In the genomic region with DNA sequence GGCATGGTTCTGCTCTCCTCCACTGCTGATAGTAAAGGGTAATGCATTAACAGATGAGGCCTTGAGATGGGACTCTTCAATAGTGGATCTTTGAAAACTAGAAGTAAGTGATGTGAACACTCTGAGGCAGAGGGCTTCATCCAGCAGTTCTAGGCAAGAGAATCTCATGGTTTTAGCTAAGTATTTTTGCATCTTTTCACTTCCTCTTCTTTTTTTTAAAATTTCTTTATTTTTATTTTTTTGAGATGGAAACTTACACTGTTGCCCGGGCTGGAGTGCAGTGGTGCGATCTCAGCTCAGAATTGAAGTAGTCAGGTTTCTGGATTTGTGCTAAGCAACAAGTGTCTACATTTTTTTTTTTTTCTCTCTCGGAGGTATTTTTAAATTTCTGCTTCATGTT, we compare ENCODE assay signal across 14 cellular contexts.
DNase-seq lines count a peak whose midpoint lies in the region; ATAC-seq lines count a peak whose summit lies in the region.
"Had no signal": no experiment of that assay in that cellular context is flagged by ENCODE, and none has a peak within 500 bp of the region (broad histone marks: within the 10 kb centered on the region; RNA-seq: fewer than 3 reads in every experiment).

No MANE protein-coding gene starts in this region.

- H3K36me3 Mint-ChIP-seq in activated naive CD4-positive, alpha-beta T cell treated with anti-CD3 and anti-CD28 coated beads, Interleukin-2, amount 50 U/mL, for 72 hours, result no peaks in the 10 kb centered on the region
- no peaks in the 10 kb centered on the region for H3K36me3 Mint-ChIP-seq in activated T-helper 1 cell treated with anti-CD3 and anti-CD28 coated beads, Interleukin-12 subunit alpha, Interleukin-12 subunit beta, Interleukin-2, Interleukin-4 antibody, amounts not matched to agents 30 ng/mL and 10 ng/mL and 1 ng/mL, durations not matched to agents 14 hours and 24 hours and 36 hours (ENCODE audit: low read depth)
- H3K36me3 Mint-ChIP-seq: activated naive CD4-positive, alpha-beta T cell treated with anti-CD3 and anti-CD28 coated beads, Interleukin-2, amount 10 ng/mL, durations not matched to agents 7 days and 5 days; stimulated activated effector memory CD8-positive, alpha-beta T cell treated with anti-CD3 and anti-CD28 coated beads, Interleukin-12 subunit alpha, Interleukin-12 subunit beta, amount 100 ng/mL, for 72 hours had no signal

- no peak overlapping the region for H3K27ac Mint-ChIP-seq in activated naive CD4-positive, alpha-beta T cell treated with anti-CD3 and anti-CD28 coated beads, Interleukin-2, amount 50 U/mL, for 72 hours
- H3K27ac Mint-ChIP-seq in activated T-helper 1 cell treated with anti-CD3 and anti-CD28 coated beads, Interleukin-12 subunit alpha, Interleukin-12 subunit beta, Interleukin-2, Interleukin-4 antibody, amounts not matched to agents 30 ng/mL and 10 ng/mL and 1 ng/mL, durations not matched to agents 14 hours and 24 hours and 36 hours, result no peak overlapping the region
- H3K27ac Mint-ChIP-seq: activated naive CD4-positive, alpha-beta T cell treated with anti-CD3 and anti-CD28 coated beads, Interleukin-2, amount 10 ng/mL, durations not matched to agents 7 days and 5 days; stimulated activated effector memory CD8-positive, alpha-beta T cell treated with anti-CD3 and anti-CD28 coated beads, Interleukin-12 subunit alpha, Interleukin-12 subunit beta, amount 100 ng/mL, for 72 hours had no signal

- ATAC-seq in GM18498 (IDR thresholded peaks at IDR 0.05; ENCODE audit: unreplicated experiment) (peak; percentile 77), GM21367 (IDR thresholded peaks at IDR 0.05; ENCODE audit: unreplicated experiment) (peak; percentile 60), HG02885 (IDR thresholded peaks at IDR 0.05; ENCODE audit: poor library complexity, unreplicated experiment) (peak; percentile 85), HG03521 (IDR thresholded peaks at IDR 0.05; ENCODE audit: unreplicated experiment) (peak; percentile 40)
- no peak for ATAC-seq in activated naive CD4-positive, alpha-beta T cell treated with anti-CD3 and anti-CD28 coated beads, Interleukin-2, amount 50 U/mL, for 72 hours
- ATAC-seq: stimulated activated effector memory CD8-positive, alpha-beta T cell treated with anti-CD3 and anti-CD28 coated beads, Interleukin-12 subunit alpha, Interleukin-12 subunit beta, amount 100 ng/mL, for 72 hours had no signal

- peaks cover 2% of the 10 kb centered on the region for H3K27me3 Mint-ChIP-seq in activated T-helper 1 cell treated with anti-CD3 and anti-CD28 coated beads, Interleukin-12 subunit alpha, Interleukin-12 subunit beta, Interleukin-2, Interleukin-4 antibody, amounts not matched to agents 30 ng/mL and 10 ng/mL and 1 ng/mL, durations not matched to agents 14 hours and 24 hours and 36 hours (ENCODE audit: insufficient read depth)
- H3K27me3 Mint-ChIP-seq: activated naive CD4-positive, alpha-beta T cell treated with anti-CD3 and anti-CD28 coated beads, Interleukin-2, amount 10 ng/mL, durations not matched to agents 7 days and 5 days had no signal

- H3K4me3 Mint-ChIP-seq in activated T-helper 1 cell treated with anti-CD3 and anti-CD28 coated beads, Interleukin-12 subunit alpha, Interleukin-12 subunit beta, Interleukin-2, Interleukin-4 antibody, amounts not matched to agents 30 ng/mL and 10 ng/mL and 1 ng/mL, durations not matched to agents 14 hours and 24 hours and 36 hours, result no peak overlapping the region
- H3K4me3 Mint-ChIP-seq: activated naive CD4-positive, alpha-beta T cell treated with anti-CD3 and anti-CD28 coated beads, Interleukin-2, amount 10 ng/mL, durations not matched to agents 7 days and 5 days; stimulated activated effector memory CD8-positive, alpha-beta T cell treated with anti-CD3 and anti-CD28 coated beads, Interleukin-12 subunit alpha, Interleukin-12 subunit beta, amount 100 ng/mL, for 72 hours had no signal

- DNase-seq in activated naive CD4-positive, alpha-beta T cell treated with anti-CD3 and anti-CD28 coated beads, Interleukin-2, amount 50 U/mL, for 72 hours (ENCODE audit: low spot score in 2 of 2), result no peak
- no peak for DNase-seq in NCI-H748 treated with DMSO at 0.1 percent for 48 hours (lab: John Stamatoyannopoulos, UW)
- DNase-seq in activated gamma-delta T cell treated with Interleukin-2 at 50 U/mL for 16 hours, result no peak
- DNase-seq in activated T-helper 1 cell treated with anti-CD3 and anti-CD28 coated beads, Interleukin-12 subunit alpha, Interleukin-12 subunit beta, Interleukin-2, Interleukin-4 antibody, amounts not matched to agents 30 ng/mL and 10 ng/mL and 1 ng/mL, durations not matched to agents 14 hours and 24 hours and 36 hours (ENCODE audit: low spot score), result no peak
- DNase-seq: activated CD8-positive, alpha-beta memory T cell treated with anti-CD3 and anti-CD28 coated beads for 24 hours; activated naive CD4-positive, alpha-beta T cell treated with anti-CD3 and anti-CD28 coated beads, Interleukin-2, amount 10 ng/mL, durations not matched to agents 7 days and 5 days; caudate nucleus; glutamatergic neuron; NCI-H510A treated with DMSO at 0.1 percent for 48 hours had no signal

- H3K4me1 Mint-ChIP-seq in activated T-helper 1 cell treated with anti-CD3 and anti-CD28 coated beads, Interleukin-12 subunit alpha, Interleukin-12 subunit beta, Interleukin-2, Interleukin-4 antibody, amounts not matched to agents 30 ng/mL and 10 ng/mL and 1 ng/mL, durations not matched to agents 14 hours and 24 hours and 36 hours (ENCODE audit: low read depth), result no peaks in the 10 kb centered on the region
- H3K4me1 Mint-ChIP-seq: activated naive CD4-positive, alpha-beta T cell treated with anti-CD3 and anti-CD28 coated beads, Interleukin-2, amount 10 ng/mL, durations not matched to agents 7 days and 5 days; stimulated activated effector memory CD8-positive, alpha-beta T cell treated with anti-CD3 and anti-CD28 coated beads, Interleukin-12 subunit alpha, Interleukin-12 subunit beta, amount 100 ng/mL, for 72 hours had no signal

- peaks cover 4% of the 10 kb centered on the region in 2 donors for H3K9me3 Mint-ChIP-seq in activated naive CD4-positive, alpha-beta T cell treated with anti-CD3 and anti-CD28 coated beads, Interleukin-2, amount 50 U/mL, for 72 hours
- no peaks in the 10 kb centered on the region for H3K9me3 Mint-ChIP-seq in activated T-helper 1 cell treated with anti-CD3 and anti-CD28 coated beads, Interleukin-12 subunit alpha, Interleukin-12 subunit beta, Interleukin-2, Interleukin-4 antibody, amounts not matched to agents 30 ng/mL and 10 ng/mL and 1 ng/mL, durations not matched to agents 14 hours and 24 hours and 36 hours
- H3K9me3 Mint-ChIP-seq: activated naive CD4-positive, alpha-beta T cell treated with anti-CD3 and anti-CD28 coated beads, Interleukin-2, amount 10 ng/mL, durations not matched to agents 7 days and 5 days; stimulated activated effector memory CD8-positive, alpha-beta T cell treated with anti-CD3 and anti-CD28 coated beads, Interleukin-12 subunit alpha, Interleukin-12 subunit beta, amount 100 ng/mL, for 72 hours had no signal

- intact Hi-C loops in activated T-helper 1 cell treated with anti-CD3 and anti-CD28 coated beads, Interleukin-12 subunit alpha, Interleukin-12 subunit beta, Interleukin-2, Interleukin-4 antibody, amounts not matched to agents 30 ng/mL and 10 ng/mL and 1 ng/mL, durations not matched to agents 14 hours and 24 hours and 36 hours (cut with micrococcal nuclease), result no loop called here

Comparison
In these comparisons a context has a peak if more than half of its experiments do, and no peak if none do; other contexts are left out.
1. ATAC-seq: peak in GM18498 (single experiment), GM21367 (single experiment), HG02885 (single experiment) and HG03521 (single experiment); none in activated naive CD4-positive, alpha-beta T cell treated with anti-CD3 and anti-CD28 coated beads, Interleukin-2, amount 50 U/mL, for 72 hours (0 of 2).